In genomic region chr20:44689809-44690208, GRCh38 we compare ENCODE assay signal across 20 cellular contexts. TPM values are rescaled to one million over a fixed set of nuclear protein-coding genes. Genes with fewer than 3 reads are reported as not detected.
"Had no signal": no experiment of that assay in that cellular context is flagged by ENCODE, and none has a peak within 500 bp of the region (broad histone marks: within the 10 kb centered on the region; RNA-seq: fewer than 3 reads in every experiment).

No MANE protein-coding gene starts in this region.

- H2AFZ ChIP-seq: parathyroid adenoma had no signal

- H3K4me3 ChIP-seq: cardiac muscle cell, dorsolateral prefrontal cortex, mucosa of descending colon, sigmoid colon, tibial nerve had no signal

- ATAC-seq: mucosa of descending colon, natural killer cell had no signal

- H3K27me3 ChIP-seq: cardiac muscle cell, dorsolateral prefrontal cortex, neutrophil, sigmoid colon, tibial nerve had no signal

- H3K27ac ChIP-seq: cardiac muscle cell, neutrophil, parathyroid adenoma, VCaP had no signal

- H3K36me3 ChIP-seq: cardiac muscle cell, neutrophil, sigmoid colon, tibial nerve had no signal

- DNase-seq: activated CD4-positive, alpha-beta T cell treated with anti-CD3 and anti-CD28 coated beads, Interleukin-2, amount 50 U/mL, for 4 hours; activated naive CD8-positive, alpha-beta T cell treated with anti-CD3 and anti-CD28 coated beads for 36 hours; amniotic stem cell; dorsolateral prefrontal cortex; foreskin fibroblast; mucosa of descending colon; natural killer cell; SIG-M5; sigmoid colon; stimulated activated CD4-positive, alpha-beta T cell treated with anti-CD3 and anti-CD28 coated beads, Interleukin-1b, Interleukin-23, amount 100 ng/mL, for 48 hours; stimulated activated CD8-positive, alpha-beta memory T cell treated with anti-CD3 and anti-CD28 coated beads, Interleukin-4, amount 100 ng/mL, for 48 hours; stimulated activated naive CD4-positive, alpha-beta T cell treated with Interleukin-2 at 50 U/mL for 16 hours had no signal

- H3K9ac ChIP-seq: parathyroid adenoma had no signal

- H3K79me2 ChIP-seq: parathyroid adenoma had no signal

- H3K4me1 ChIP-seq: parathyroid adenoma had no signal

- H3K9me3 ChIP-seq: mucosa of descending colon, neutrophil, sigmoid colon, tibial nerve had no signal

RNA-seq across cellular contexts. Expression of gene CCN5, which starts 25.4 kb away (rescaled TPM):
- total RNA-seq: activated CD8-positive, alpha-beta memory T cell treated with anti-CD3 and anti-CD28 coated beads for 36 hours; activated naive CD8-positive, alpha-beta T cell treated with anti-CD3 and anti-CD28 coated beads for 36 hours; cardiac muscle cell; kidney epithelial cell; natural killer cell; T-helper 1 cell treated with Interleukin-12 subunit alpha and Interleukin-12 subunit beta and Interleukin-4 antibody, amounts not matched to agents 30 ng/mL and 1 ng/mL, for 36 hours had no signal

RNA-seq across cellular contexts. Expression of gene KCNK15, which starts 55.9 kb away (rescaled TPM):
- total RNA-seq: cardiac muscle cell, natural killer cell had no signal
